8 cellular contexts compared by ENCODE assay signal in the genomic region with DNA sequence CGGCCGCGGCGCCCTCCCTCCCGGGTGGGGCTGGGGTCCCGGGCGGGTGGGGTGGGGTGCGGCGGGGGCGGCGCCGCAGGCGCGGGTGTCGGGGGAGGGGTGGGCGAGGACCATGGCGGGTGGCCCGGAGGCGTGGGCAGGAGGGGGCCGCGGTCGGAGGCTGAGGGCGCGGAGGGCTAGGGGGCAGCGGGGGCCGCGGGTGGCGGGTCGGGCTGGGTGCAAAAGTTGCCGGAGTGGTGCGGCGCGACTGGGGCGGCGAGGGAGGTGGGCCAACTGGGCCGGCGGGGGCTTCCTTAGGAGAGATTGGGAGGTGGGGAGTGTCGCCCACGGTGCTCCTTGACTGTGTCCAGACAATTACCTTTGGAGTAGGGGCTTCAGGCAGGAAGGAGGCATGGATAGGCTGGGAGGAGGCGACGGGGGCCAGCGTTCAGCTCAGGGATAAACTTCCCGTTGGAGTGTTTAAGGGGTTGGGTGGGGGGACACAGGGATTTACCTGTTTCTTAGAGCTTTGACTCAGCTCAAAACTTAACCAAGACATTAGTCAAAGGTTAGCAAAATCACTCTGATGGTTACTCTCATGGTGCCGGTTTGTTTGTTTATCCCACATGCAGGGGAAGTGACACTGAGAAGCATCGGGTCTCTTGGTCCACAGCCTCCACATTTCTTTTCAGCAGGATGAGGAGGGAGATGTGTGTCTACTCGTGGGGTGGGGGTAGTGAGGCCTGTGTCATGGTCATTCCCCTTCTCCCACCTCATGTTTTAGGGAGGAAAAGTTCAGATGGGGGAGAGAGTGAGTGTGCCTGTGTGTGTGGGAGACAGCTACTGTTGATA. TPM values are rescaled to one million over a fixed set of nuclear protein-coding genes. Genes with fewer than 3 reads are reported as not detected.
DNase-seq lines count a peak whose midpoint lies in the region; ATAC-seq, FAIRE-seq and TF ChIP-seq lines count a peak whose summit lies in the region.

No MANE protein-coding gene starts in this region.

- DNase-seq in Ammon's horn (ENCODE audit: low spot score) (peak; percentile 26), GM19239 (ENCODE audit: insufficient read length, low spot score) (peak; percentile 9), T follicular helper cell (ENCODE audit: low read depth) (peak; percentile 3), astrocyte of the cerebellum (ENCODE audit: low read depth) (no peak), sigmoid colon (peak; percentile 71), NCI-H446 treated with DMSO at 0.1 percent for 48 hours (lab: John Stamatoyannopoulos, UW) (no peak)

- H3K36me3 ChIP-seq in sigmoid colon, result no peaks in the 10 kb centered on the region

- TF ChIP-seq EP300 in sigmoid colon (IDR thresholded peaks at IDR 0.05), result no peak

- intact Hi-C loops in sigmoid colon (cut with DNase I), result loop anchor here (10.0 kb wide), 1 partner anchor 92 kb away; no protein-coding TSS in a partner anchor

- FAIRE-seq in GM19239 (lab: Jason Lieb, UNC), result peak; percentile 88

- in situ Hi-C loops in astrocyte of the cerebellum (cut with HindIII; ENCODE audit: low sequenced_read_pairs), result no loop called here

- peaks cover 0 to 25% (median 12%) of the 10 kb centered on the region in 4 donors for H3K4me1 ChIP-seq in sigmoid colon

- H3K27me3 ChIP-seq in sigmoid colon, result no peaks in the 10 kb centered on the region

- peak overlapping the region; percentile 70 for H3K4me3 ChIP-seq in astrocyte of the cerebellum (ENCODE audit: low read depth, low read length)
- peak overlapping the region; percentile 79 for H3K4me3 ChIP-seq in iPS-11a (ENCODE audit: low read depth, low read length)
- H3K4me3 ChIP-seq in sigmoid colon, result peak overlapping the region; percentile 86 to 97 (median 92)

- 1% methylated on average over 46 of the region's 46 CpGs for WGBS in sigmoid colon, 2 donors

- no peaks in the 10 kb centered on the region for H3K9me3 ChIP-seq in sigmoid colon

- peak; percentile 10 for ATAC-seq in HG03439 (IDR thresholded peaks at IDR 0.05; ENCODE audit: unreplicated experiment)

- TF ChIP-seq CTCF in astrocyte of the cerebellum (IDR thresholded peaks at IDR 0.05; ENCODE audit: low read depth, low read length, missing control alignments) (no peak), sigmoid colon (IDR thresholded peaks at IDR 0.05) (no peak)

- peak overlapping the region; percentile 90 to 96 (median 94) for H3K27ac ChIP-seq in sigmoid colon

- no peak for TF ChIP-seq POLR2A in sigmoid colon (IDR thresholded peaks at IDR 0.05)

RNA-seq across cellular contexts. Expression of a gene that starts 0.9 kb away (rescaled TPM):
- 10 to 100 TPM; 55.8 to 99.6 (median 77.2) TPM for total RNA-seq in sigmoid colon
- polyA plus RNA-seq in sigmoid colon, result 10 to 100 TPM; 21.6 to 37.2 (median 26.5) TPM

Comparison
In these comparisons a context has a peak if more than half of its experiments do, and no peak if none do; other contexts are left out.
1. DNase-seq: peak in Ammon's horn (single experiment), GM19239 (single experiment), T follicular helper cell (single experiment) and sigmoid colon (single experiment); none in astrocyte of the cerebellum (single experiment) and NCI-H446 treated with DMSO at 0.1 percent for 48 hours (single experiment).
2. Peak in every context shown above with its lines, with median percentiles within 50 percentile points of each other: H3K4me3 ChIP-seq.